8 cellular contexts compared by ENCODE assay signal in genomic region chr12:111596985-111597730, GRCh38. TPM values are rescaled to one million over a fixed set of nuclear protein-coding genes. Genes with fewer than 3 reads are reported as not detected.
DNase-seq lines count a peak whose midpoint lies in the region; ATAC-seq and TF ChIP-seq lines count a peak whose summit lies in the region.

No MANE protein-coding gene starts in this region.

- H4K8ac ChIP-seq in mesendoderm (ENCODE audit: low read depth, low read length) = no peak overlapping the region

- H3K27me3 ChIP-seq in A673 (replicated peaks; ENCODE audit: insufficient read depth, low read depth, low read length, poor library complexity) (no peaks in the 10 kb centered on the region), mesendoderm (ENCODE audit: insufficient read depth, low read length, poor library complexity) (no peaks in the 10 kb centered on the region), suprapubic skin (no peaks in the 10 kb centered on the region)

- peaks cover 45% of the 10 kb centered on the region for H3K79me2 ChIP-seq in mesendoderm (ENCODE audit: control insufficient read depth, insufficient read depth, low read length)

- POLR2A ChIA-PET in A673 (lab: Charles Lee; ENCODE audit: low non-redundant PET) = no interaction called here
- POLR2A ChIA-PET in activated CD4-positive, alpha-beta memory T cell treated with anti-CD3 and anti-CD28 coated beads, Interleukin-2, amount 10 ng/mL, durations not matched to agents 7 days and 5 days (lab: Charles Lee) = interaction anchor here (1.4 kb wide), 1 partner anchor 89 kb away, joined by 5 read pairs; the partner anchor contains the start of genes ACAD10 and BRAP

- H3K4me1 ChIP-seq in A673 (ENCODE audit: insufficient read depth, low read length, poor library complexity, severe bottlenecking) = peaks cover 15% of the 10 kb centered on the region
- H3K4me1 ChIP-seq in mesendoderm (ENCODE audit: control insufficient read depth, low read depth, low read length) = no peaks in the 10 kb centered on the region
- H3K4me1 ChIP-seq in suprapubic skin = peaks cover 46% of the 10 kb centered on the region

- peaks cover 37% of the 10 kb centered on the region for H3K4me1 Mint-ChIP-seq in activated CD4-positive, alpha-beta memory T cell treated with anti-CD3 and anti-CD28 coated beads, Interleukin-2, amount 10 ng/mL, durations not matched to agents 7 days and 5 days

- no peak overlapping the region for H3K4ac ChIP-seq in mesendoderm (ENCODE audit: low read depth, low read length)

- TSS peak; percentile 58 for BruUV-seq in A673 (replicated peaks; lab: Mats Ljungman, UMichigan)

- H2AK5ac ChIP-seq in mesendoderm (ENCODE audit: low read length) = no peak overlapping the region

- H3K4me3 ChIP-seq in A673 (ENCODE audit: low read depth, low read length, poor library complexity, severe bottlenecking) (peak overlapping the region; percentile 83), GM12875 (ENCODE audit: low read depth, low read length) (peak overlapping the region; percentile 98), epithelial cell of esophagus (ENCODE audit: low read length) (peak overlapping the region; percentile 84), mesendoderm (ENCODE audit: low read length) (peak overlapping the region; percentile 97), suprapubic skin (peak overlapping the region; percentile 99)

- H2BK15ac ChIP-seq in mesendoderm (replicated peaks; ENCODE audit: low read depth) = no peak overlapping the region

- peak overlapping the region; percentile 96 for H3K9ac ChIP-seq in mesendoderm (ENCODE audit: low read length)

- peak overlapping the region; percentile 98 for H3K56ac ChIP-seq in mesendoderm (ENCODE audit: low read length)

- intact Hi-C loops in A673 (cut with micrococcal nuclease; ENCODE audit: unreplicated experiment) = loop anchor here (5.0 kb wide), 1 partner anchor 190 kb away; the partner anchor contains the start of gene SH2B3

- TF ChIP-seq POLR2A in suprapubic skin (IDR thresholded peaks at IDR 0.05) = no peak

- H3K27ac ChIP-seq in A673 (ENCODE audit: low read depth, low read length, poor library complexity, severe bottlenecking) (peak overlapping the region; percentile 98), mesendoderm (ENCODE audit: low read depth, low read length) (peak overlapping the region; percentile 89), suprapubic skin (peak overlapping the region; percentile 96)

- peak overlapping the region; percentile 99 for H3K18ac ChIP-seq in mesendoderm (ENCODE audit: low read length)

- no CpG with 5 or more reads among the region's 27 CpGs for WGBS in mesendoderm (ENCODE audit: extremely low coverage, insufficient coverage, low lambda C conversion rate)
- WGBS in suprapubic skin = 5% methylated on average over 27 of the region's 27 CpGs

- peak overlapping the region; percentile 69 for H3K27ac Mint-ChIP-seq in activated CD4-positive, alpha-beta memory T cell treated with anti-CD3 and anti-CD28 coated beads, Interleukin-2, amount 10 ng/mL, durations not matched to agents 7 days and 5 days

- peak; percentile 66 for DNase-seq in A673 (ENCODE audit: low spot score)
- DNase-seq in NCI-H2196 treated with DMSO at 0.1 percent for 48 hours (lab: John Stamatoyannopoulos, UW; ENCODE audit: unreplicated experiment) = peak; percentile 40
- DNase-seq in activated CD4-positive, alpha-beta memory T cell treated with anti-CD3 and anti-CD28 coated beads, Interleukin-2, amount 10 ng/mL, durations not matched to agents 7 days and 5 days = no peak
- DNase-seq in epithelial cell of esophagus (ENCODE audit: low read depth) = peak; percentile 53
- peak; percentile 81 for DNase-seq in mesendoderm
- peak in 1 of 2 donors; percentile 63 for DNase-seq in suprapubic skin (ENCODE audit: low spot score in 2 of 2)

- TF ChIP-seq EP300 in suprapubic skin (IDR thresholded peaks at IDR 0.05) = no peak

- CTCF ChIA-PET in A673 (lab: Charles Lee) = no interaction called here
- CTCF ChIA-PET in activated CD4-positive, alpha-beta memory T cell treated with anti-CD3 and anti-CD28 coated beads, Interleukin-2, amount 10 ng/mL, durations not matched to agents 7 days and 5 days (lab: Charles Lee) = no interaction called here

- H4K5ac ChIP-seq in mesendoderm (ENCODE audit: low read length) = no peak overlapping the region

- no peak overlapping the region for H2BK5ac ChIP-seq in mesendoderm (ENCODE audit: low read length)

- H3K79me1 ChIP-seq in mesendoderm (ENCODE audit: low read length) = peaks cover 2% of the 10 kb centered on the region

- no peaks in the 10 kb centered on the region for H3K27me3 Mint-ChIP-seq in activated CD4-positive, alpha-beta memory T cell treated with anti-CD3 and anti-CD28 coated beads, Interleukin-2, amount 10 ng/mL, durations not matched to agents 7 days and 5 days

- H3K4me2 ChIP-seq in mesendoderm (ENCODE audit: low read length) = peak overlapping the region; percentile 99

- H3K23ac ChIP-seq in mesendoderm (ENCODE audit: low read length) = no peak overlapping the region

- H3K4me3 Mint-ChIP-seq in activated CD4-positive, alpha-beta memory T cell treated with anti-CD3 and anti-CD28 coated beads, Interleukin-2, amount 10 ng/mL, durations not matched to agents 7 days and 5 days = peak overlapping the region; percentile 87

- TF ChIP-seq CTCF in A673 (conservative IDR thresholded peaks at IDR 0.05; ENCODE audit: low read depth, low read length) = no peak
- TF ChIP-seq CTCF in GM12875 (IDR thresholded peaks at IDR 0.05; ENCODE audit: borderline replicate concordance, insufficient read depth, low read depth, low read length) = no peak
- no peak for TF ChIP-seq CTCF in epithelial cell of esophagus (IDR thresholded peaks at IDR 0.05; ENCODE audit: insufficient read depth, low read depth, low read length, missing control alignments)
- TF ChIP-seq CTCF in suprapubic skin (IDR thresholded peaks at IDR 0.05) = no peak

- H3K9me3 Mint-ChIP-seq in activated CD4-positive, alpha-beta memory T cell treated with anti-CD3 and anti-CD28 coated beads, Interleukin-2, amount 10 ng/mL, durations not matched to agents 7 days and 5 days = no peaks in the 10 kb centered on the region

- no peaks in the 10 kb centered on the region for H3K9me3 ChIP-seq in A673 (ENCODE audit: low read depth, low read length, poor library complexity, severe bottlenecking)
- no peaks in the 10 kb centered on the region for H3K9me3 ChIP-seq in suprapubic skin

- no peak for ATAC-seq in GM21825 (IDR thresholded peaks at IDR 0.05; ENCODE audit: unreplicated experiment)

- peaks cover 5% of the 10 kb centered on the region for H3K36me3 Mint-ChIP-seq in activated CD4-positive, alpha-beta memory T cell treated with anti-CD3 and anti-CD28 coated beads, Interleukin-2, amount 10 ng/mL, durations not matched to agents 7 days and 5 days (ENCODE audit: low read depth)

- no peak overlapping the region for H2BK120ac ChIP-seq in mesendoderm (ENCODE audit: low read depth, low read length)

- no peaks in the 10 kb centered on the region for H3K36me3 ChIP-seq in A673 (ENCODE audit: insufficient read depth, low read length, poor library complexity, severe bottlenecking)
- H3K36me3 ChIP-seq in mesendoderm (ENCODE audit: control insufficient read depth, insufficient read depth, low read length) = no peaks in the 10 kb centered on the region
- H3K36me3 ChIP-seq in suprapubic skin = no peaks in the 10 kb centered on the region

RNA-seq across cellular contexts. Expression of gene ATXN2, which starts 2.0 kb away (rescaled TPM):
- total RNA-seq in A673 (2021) (82.8 and 94.4 TPM in 2 replicates), suprapubic skin (10 to 100 TPM; 23.3 to 62.8 (median 35.8) TPM)
- total RNA-seq in activated CD4-positive, alpha-beta memory T cell treated with anti-CD3 and anti-CD28 coated beads, Interleukin-2, amount 10 ng/mL, durations not matched to agents 7 days and 5 days = 10 to 100 TPM; 35.1 to 35.3 TPM
- 37.5 TPM for polyA plus RNA-seq in mesendoderm (2013, experiment 1 of 2)
- 37.8 TPM for polyA plus RNA-seq in mesendoderm (2013, experiment 2 of 2)
